In the genomic region with DNA sequence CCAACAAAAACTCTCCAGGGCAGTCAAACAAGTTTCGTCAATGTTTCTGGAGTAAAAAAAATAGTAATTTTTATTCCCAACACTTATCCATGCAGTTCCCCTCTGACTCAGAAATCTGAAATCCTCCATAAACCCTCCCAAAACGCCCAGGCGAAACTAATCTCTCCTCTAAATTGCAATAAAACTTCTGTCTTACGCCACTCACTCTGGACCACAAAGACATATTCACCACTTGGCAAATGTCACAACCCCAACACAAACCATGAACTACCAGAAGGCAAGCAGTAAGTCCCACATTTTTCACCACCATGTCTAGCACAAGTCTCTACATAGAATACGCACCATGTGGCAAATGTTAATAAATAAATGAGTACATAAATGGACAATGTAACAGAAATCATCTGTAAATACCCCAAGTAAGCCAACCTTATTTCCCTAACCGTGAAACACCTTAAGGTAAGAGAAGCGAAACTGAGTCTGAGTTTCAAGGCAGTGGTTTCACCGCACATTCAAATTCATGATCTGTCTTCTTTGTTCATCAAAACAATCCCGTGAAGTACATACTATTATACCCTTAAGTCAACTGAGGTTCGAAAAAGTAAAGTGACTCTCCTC, we compare ENCODE assay signal across 1 cellular context.
TF ChIP-seq lines count a peak whose summit lies in the region.

No MANE protein-coding gene starts in this region.

TF ChIP-seq in H1, 55 proteins besides CTCF, POLR2A, EP300 and RAD21:
- TF ChIP-seq SIRT6 (IDR thresholded peaks at IDR 0.05; ENCODE audit: low read length) (no peak), MAFK (IDR thresholded peaks at IDR 0.05; ENCODE audit: low read depth, low read length) (no peak), CBX5 (IDR thresholded peaks at IDR 0.05; ENCODE audit: low read depth, low read length) (no peak), ZNF274 (IDR thresholded peaks at IDR 0.05; ENCODE audit: borderline replicate concordance, extremely low read depth, low read length) (no peak), KDM5A (IDR thresholded peaks at IDR 0.05; ENCODE audit: low read length) (no peak), SAP30 (IDR thresholded peaks at IDR 0.05; ENCODE audit: insufficient read depth, insufficient replicate concordance, low read length) (no peak), SP4 (IDR thresholded peaks at IDR 0.05; ENCODE audit: low read length) (no peak), SUZ12 (IDR thresholded peaks at IDR 0.05; ENCODE audit: low read length) (no peak), POU5F1 (IDR thresholded peaks at IDR 0.05; ENCODE audit: low read depth, low read length) (no peak)
- TF ChIP-seq, protein P1, sequence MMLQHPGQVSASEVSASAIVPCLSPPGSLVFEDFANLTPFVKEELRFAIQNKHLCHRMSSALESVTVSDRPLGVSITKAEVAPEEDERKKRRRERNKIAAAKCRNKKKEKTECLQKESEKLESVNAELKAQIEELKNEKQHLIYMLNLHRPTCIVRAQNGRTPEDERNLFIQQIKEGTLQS (IDR thresholded peaks at IDR 0.05; ENCODE audit: insufficient read depth, low read depth, low read length) = no peak
- TF ChIP-seq, protein P2, sequence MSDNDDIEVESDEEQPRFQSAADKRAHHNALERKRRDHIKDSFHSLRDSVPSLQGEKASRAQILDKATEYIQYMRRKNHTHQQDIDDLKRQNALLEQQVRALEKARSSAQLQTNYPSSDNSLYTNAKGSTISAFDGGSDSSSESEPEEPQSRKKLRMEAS (IDR thresholded peaks at IDR 0.05) = no peak
